In the genomic region with DNA sequence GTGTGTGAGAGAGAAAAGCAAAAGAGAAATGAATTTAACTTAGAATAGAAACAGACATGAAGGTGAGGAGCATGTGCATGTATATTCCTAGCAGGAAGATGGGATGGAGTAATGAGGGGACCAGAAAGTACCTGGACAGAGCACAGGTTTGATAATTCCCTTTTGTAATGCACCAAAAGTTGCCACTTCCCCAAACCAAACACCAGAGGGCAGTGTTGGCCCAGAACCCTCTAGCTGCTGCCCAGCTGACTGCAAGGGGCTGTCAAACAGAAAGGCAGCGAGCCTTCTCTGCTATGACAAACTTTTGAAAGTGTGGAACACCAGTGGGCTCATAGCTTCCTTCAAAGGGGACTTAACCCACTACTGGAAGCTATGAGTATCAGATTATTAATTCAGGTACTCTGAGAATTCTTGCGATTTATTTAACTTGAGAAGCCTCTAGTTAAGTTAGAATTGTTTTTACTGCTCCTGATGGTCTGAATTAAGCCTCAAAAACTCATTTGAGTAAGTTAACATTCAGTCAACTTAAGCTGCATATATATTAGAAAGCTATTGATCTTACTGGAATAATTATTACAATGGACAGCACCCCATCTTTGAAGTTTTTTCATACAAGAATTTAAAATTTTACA, we compare ENCODE assay signal across 8 cellular contexts.
DNase-seq lines count a peak whose midpoint lies in the region; ATAC-seq, FAIRE-seq and TF ChIP-seq lines count a peak whose summit lies in the region.

No MANE protein-coding gene starts in this region.

- H3K9me3 ChIP-seq in RWPE2 (ENCODE audit: severe bottlenecking), result no peaks in the 10 kb centered on the region

- ATAC-seq in GM21515 (IDR thresholded peaks at IDR 0.05; ENCODE audit: unreplicated experiment), result peak; percentile 98
- peak; percentile 85 for ATAC-seq in RWPE2 (ENCODE audit: low read depth)

- DNase-seq in ELF-1 (ENCODE audit: low read depth, low spot score) (peak; percentile 81), HT-29 (ENCODE audit: low spot score) (peak; percentile 91), RWPE2 (ENCODE audit: low spot score) (no peak), head of caudate nucleus (peak; percentile 20 to 88 (median 73)), posterior cingulate gyrus (peak; percentile 39 to 94 (median 72)), urothelium cell line (ENCODE audit: low spot score) (peak; percentile 75)
- peak; percentile 4 to 35 (median 17) for DNase-seq in activated naive CD4-positive, alpha-beta T cell (lab: John Stamatoyannopoulos, UW)

- no peak overlapping the region for H3K4me3 ChIP-seq in RWPE2 (ENCODE audit: severe bottlenecking)

- TF ChIP-seq CTCF in RWPE2 (IDR thresholded peaks at IDR 0.05; ENCODE audit: poor library complexity, severe bottlenecking), result peak; percentile 93

- intact Hi-C loops in head of caudate nucleus (cut with DNase I), result loop anchor here (5.0 kb wide), 1 partner anchor 143 kb away; no protein-coding TSS in a partner anchor
- intact Hi-C loops in posterior cingulate gyrus (cut with DNase I), result loop anchor here (1.0 kb wide), 1 partner anchor 145 kb away; no protein-coding TSS in a partner anchor

- H3K36me3 ChIP-seq in RWPE2 (ENCODE audit: low read depth), result no peaks in the 10 kb centered on the region

- H3K4me1 ChIP-seq in RWPE2 (ENCODE audit: insufficient read depth, poor library complexity, severe bottlenecking), result no peaks in the 10 kb centered on the region

- no peak overlapping the region for H3K27ac ChIP-seq in RWPE2 (ENCODE audit: poor library complexity, severe bottlenecking)

- no peak for FAIRE-seq in urothelium cell line (lab: Jason Lieb, UNC)

- H3K27me3 ChIP-seq in RWPE2 (ENCODE audit: insufficient read depth, poor library complexity, severe bottlenecking), result no peaks in the 10 kb centered on the region
